Comparison of ENCODE assay signal across 8 cellular contexts in genomic region chr14:68682166-68683103, GRCh38.
A peak's percentile ranks its signal among the peaks of the same experiment; 100 is the strongest.
DNase-seq lines count a peak whose midpoint lies in the region; ATAC-seq, FAIRE-seq and TF ChIP-seq lines count a peak whose summit lies in the region.

No MANE protein-coding gene starts in this region.

- FAIRE-seq in RCC 7860 (lab: Jason Lieb, UNC), result peak; percentile 50

- intact Hi-C loops in right cardiac atrium (cut with DNase I), result loop anchor here in 2 of 4 donors (5.0 to 10.0 kb wide), 2 partner anchors 102 to 105 kb away; no protein-coding TSS in a partner anchor
- intact Hi-C loops in spleen (cut with DNase I; ENCODE audit: low total_unique reads), result loop anchor here (2.0 kb wide), 1 partner anchor 108 kb away; no protein-coding TSS in a partner anchor

- TF ChIP-seq CTCF in GM10248 (IDR thresholded peaks at IDR 0.05; ENCODE audit: control extremely low read depth, extremely low read depth, low read depth, missing control alignments), result no peak
- TF ChIP-seq CTCF in spleen (IDR thresholded peaks at IDR 0.05 in 8 of 11, conservative IDR thresholded peaks at IDR 0.05 in 3 of 11), result peak in 1 of 11 experiments; percentile 6

- H3K27me3 ChIP-seq in right cardiac atrium (ENCODE audit: control insufficient read depth, insufficient read depth) (no peaks in the 10 kb centered on the region), spleen (replicated peaks in 1 of 7) (no peaks in the 10 kb centered on the region)

- H3K4me3 ChIP-seq in right cardiac atrium (ENCODE audit: low read length) (no peak overlapping the region), spleen (peak overlapping the region in 1 of 8 donors; percentile 57)

- H3K4me1 ChIP-seq in right cardiac atrium (ENCODE audit: control insufficient read depth, insufficient read depth, low read length) (peaks cover 22% of the 10 kb centered on the region), spleen (peaks cover 34 to 79% (median 59%) of the 10 kb centered on the region in 6 donors)

- CTCF ChIA-PET in GM10248 (lab: Yijun Ruan, JAX), result interaction anchor here (1.1 to 4.9 kb wide), 3 partner anchors 12 to 107 kb away, joined by 3 to 18 read pairs (median 3); no protein-coding TSS in a partner anchor

- DNase-seq in GM10248 (ENCODE audit: extremely low spot score) (peak; percentile 53), RCC 7860 (ENCODE audit: low spot score) (peak; percentile 78), amniotic epithelial cell (ENCODE audit: low read depth) (peak; percentile 94), right cardiac atrium (peak in 2 of 3 donors; percentile 64 to 66), spleen (no peak), HPDE6-E6E7 (ENCODE audit: extremely low spot score) (no peak), NCI-H2029 treated with DMSO at 0.1 percent for 48 hours (lab: John Stamatoyannopoulos, UW) (no peak)

- H3K36me3 ChIP-seq in spleen, result no peaks in the 10 kb centered on the region

- H3K27ac ChIP-seq in right cardiac atrium (ENCODE audit: low read length), result peak overlapping the region; percentile 67
- H3K27ac ChIP-seq in spleen, result peak overlapping the region; percentile 64 to 96 (median 91)

- 34% methylated on average over 15 of the region's 15 CpGs for WGBS in right cardiac atrium
- 24 to 32% (median 29%) methylated on average over 15 of the region's 15 CpGs for WGBS in spleen, 5 donors

- ATAC-seq in right cardiac atrium (peak; percentile 81 to 86), GM19463 (IDR thresholded peaks at IDR 0.05; ENCODE audit: unreplicated experiment) (no peak)

- H3K9me3 ChIP-seq in right cardiac atrium (ENCODE audit: control insufficient read depth, low read length) (no peaks in the 10 kb centered on the region), spleen (no peaks in the 10 kb centered on the region)

- POLR2A ChIA-PET in GM10248 (lab: Yijun Ruan, JAX), result interaction anchor here (0.6 to 1.0 kb wide), 3 partner anchors 13 to 300 kb away, joined by 3 to 5 read pairs (median 3); no protein-coding TSS in a partner anchor

- no peak for TF ChIP-seq POLR2A in spleen (IDR thresholded peaks at IDR 0.05)

Comparison
In these comparisons a context has a peak if more than half of its experiments do, and no peak if none do; other contexts are left out.
1. DNase-seq: peak in GM10248 (single experiment), RCC 7860 (single experiment), amniotic epithelial cell (single experiment) and right cardiac atrium (2 of 3); none in spleen (single experiment), HPDE6-E6E7 (single experiment) and NCI-H2029 treated with DMSO at 0.1 percent for 48 hours (single experiment).